8 cellular contexts compared by ENCODE assay signal in genomic region chr10:16545126-16545736, GRCh38. TPM values are rescaled to one million over a fixed set of nuclear protein-coding genes. Genes with fewer than 3 reads are reported as not detected.
DNase-seq lines count a peak whose midpoint lies in the region; ATAC-seq lines count a peak whose summit lies in the region.

No MANE protein-coding gene starts in this region.

- H3K4me3 Mint-ChIP-seq in activated naive CD4-positive, alpha-beta T cell treated with anti-CD3 and anti-CD28 coated beads, Interleukin-2, amount 10 ng/mL, durations not matched to agents 7 days and 5 days: no peak overlapping the region

- CTCF ChIA-PET in activated naive CD4-positive, alpha-beta T cell treated with anti-CD3 and anti-CD28 coated beads, Interleukin-2, amount 10 ng/mL, durations not matched to agents 7 days and 5 days (lab: Charles Lee): interaction anchor here (1.3 to 1.5 kb wide), 2 partner anchors 18 to 643 kb away, joined by 3 to 5 read pairs; no protein-coding TSS in a partner anchor

- H3K27me3 Mint-ChIP-seq in activated naive CD4-positive, alpha-beta T cell treated with anti-CD3 and anti-CD28 coated beads, Interleukin-2, amount 10 ng/mL, durations not matched to agents 7 days and 5 days: peaks cover 12% of the 10 kb centered on the region

- H3K9me3 Mint-ChIP-seq in activated naive CD4-positive, alpha-beta T cell treated with anti-CD3 and anti-CD28 coated beads, Interleukin-2, amount 10 ng/mL, durations not matched to agents 7 days and 5 days: no peaks in the 10 kb centered on the region

- ATAC-seq in HG02678 (IDR thresholded peaks at IDR 0.05; ENCODE audit: unreplicated experiment) (peak; percentile 62), HG02642 (IDR thresholded peaks at IDR 0.05; ENCODE audit: poor library complexity, unreplicated experiment) (no peak)

- H3K27ac Mint-ChIP-seq in activated naive CD4-positive, alpha-beta T cell treated with anti-CD3 and anti-CD28 coated beads, Interleukin-2, amount 10 ng/mL, durations not matched to agents 7 days and 5 days: no peak overlapping the region

- peak; percentile 21 for DNase-seq in activated naive CD4-positive, alpha-beta T cell treated with anti-CD3 and anti-CD28 coated beads, Interleukin-2, amount 10 ng/mL, durations not matched to agents 7 days and 5 days
- DNase-seq in activated naive CD4-positive, alpha-beta T cell treated with Interleukin-2 at 50 U/mL for 16 hours: no peak
- peak; percentile 31 for DNase-seq in NCI-H748 treated with DMSO at 0.1 percent for 48 hours (lab: John Stamatoyannopoulos, UW)
- DNase-seq in dedifferentiated amniotic fluid mesenchymal stem cell (ENCODE audit: extremely low spot score): peak; percentile 19
- DNase-seq in myocyte (ENCODE audit: low read depth): peak; percentile 23
- no peak for DNase-seq in middle frontal gyrus (ENCODE audit: extremely low spot score, low spot score)

- no peaks in the 10 kb centered on the region for H3K36me3 Mint-ChIP-seq in activated naive CD4-positive, alpha-beta T cell treated with anti-CD3 and anti-CD28 coated beads, Interleukin-2, amount 10 ng/mL, durations not matched to agents 7 days and 5 days

- H3K4me1 Mint-ChIP-seq in activated naive CD4-positive, alpha-beta T cell treated with anti-CD3 and anti-CD28 coated beads, Interleukin-2, amount 10 ng/mL, durations not matched to agents 7 days and 5 days: no peaks in the 10 kb centered on the region

RNA-seq across cellular contexts. Expression of gene C1QL3, which starts 23.6 kb away (rescaled TPM):
- total RNA-seq in myocyte: not detected in 2 replicates
- polyA plus RNA-seq in myocyte (2012): 0.11 TPM

Comparison
In these comparisons a context has a peak if more than half of its experiments do, and no peak if none do; other contexts are left out.
1. DNase-seq: peak in activated naive CD4-positive, alpha-beta T cell treated with anti-CD3 and anti-CD28 coated beads, Interleukin-2, amount 10 ng/mL, durations not matched to agents 7 days and 5 days (single experiment), NCI-H748 treated with DMSO at 0.1 percent for 48 hours (single experiment), dedifferentiated amniotic fluid mesenchymal stem cell (single experiment) and myocyte (single experiment); none in activated naive CD4-positive, alpha-beta T cell treated with Interleukin-2 at 50 U/mL for 16 hours (single experiment) and middle frontal gyrus (single experiment).